32 cellular contexts compared by ENCODE assay signal in the genomic region with DNA sequence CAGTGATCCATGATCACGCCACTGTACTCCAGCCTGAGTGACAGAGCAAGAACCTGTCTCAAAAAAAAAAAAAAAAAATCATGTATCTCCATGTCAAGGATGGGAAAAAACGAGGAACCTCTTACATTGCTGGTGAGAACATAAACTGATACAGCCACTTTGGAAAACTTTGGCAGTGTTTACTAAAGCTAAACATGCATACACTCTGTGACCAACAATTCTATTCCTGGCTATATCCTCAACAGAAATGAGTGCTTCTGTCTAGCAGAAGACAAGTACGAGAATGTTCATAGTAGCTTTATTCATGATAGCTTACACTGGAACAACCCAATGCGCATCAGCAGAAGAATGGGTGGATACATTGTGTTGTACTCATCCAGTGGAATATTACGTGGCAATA. TPM values are rescaled to one million over a fixed set of nuclear protein-coding genes. Genes with fewer than 3 reads are reported as not detected.
"Had no signal": no experiment of that assay in that cellular context is flagged by ENCODE, and none has a peak within 500 bp of the region (broad histone marks: within the 10 kb centered on the region; RNA-seq: fewer than 3 reads in every experiment).

No MANE protein-coding gene starts in this region.

- H3K4me3 ChIP-seq: ascending aorta, breast epithelium, esophagus squamous epithelium, gastroesophageal sphincter had no signal

- FAIRE-seq: colon, endometrium, endothelial cell of umbilical vein had no signal

- DNase-seq: activated CD4-positive, alpha-beta memory T cell treated with anti-CD3 and anti-CD28 coated beads, Interleukin-2, amount 10 ng/mL, durations not matched to agents 7 days and 5 days; activated CD4-positive, alpha-beta T cell treated with anti-CD3 and anti-CD28 coated beads for 36 hours; activated CD4-positive, alpha-beta T cell treated with anti-CD3 and anti-CD28 coated beads, Interleukin-2, amount 10 ng/mL, durations not matched to agents 24 days and 14 days; activated CD4-positive, CD25-positive, alpha-beta regulatory T cell; activated CD4-positive, CD25-positive, alpha-beta regulatory T cell treated with anti-CD3 and anti-CD28 coated beads, Interleukin-2, amount 50 U/mL, for 72 hours; activated CD8-positive, alpha-beta memory T cell treated with anti-CD3 and anti-CD28 coated beads, Interleukin-2, amount 50 U/mL, for 48 hours; activated gamma-delta T cell; activated naive CD4-positive, alpha-beta T cell; activated naive CD4-positive, alpha-beta T cell treated with anti-CD3 and anti-CD28 coated beads, Interleukin-2, amount 10 ng/mL, durations not matched to agents 7 days and 5 days; activated naive CD8-positive, alpha-beta T cell treated with anti-CD3 and anti-CD28 coated beads, Interleukin-2, amount 10 ng/mL, durations not matched to agents 7 days and 5 days; activated T-cell treated with anti-CD3 and anti-CD28 coated beads for 4 hours; activated T-cell treated with anti-CD3 and anti-CD28 coated beads, Interleukin-2, amount 50 U/mL, for 24 hours; activated T-cell treated with anti-CD3 and anti-CD28 coated beads, Interleukin-2, amount 50 U/mL, for 72 hours; caudate nucleus; cortex of kidney; dermis blood vessel endothelial cell; effector CD4-positive, alpha-beta T cell; effector memory CD8-positive, alpha-beta T cell; esophagus squamous epithelium; foreskin melanocyte; T-helper 2 cell had no signal

- H3K27ac ChIP-seq: ascending aorta, breast epithelium, epithelial cell of prostate had no signal

- H3K9me3 ChIP-seq: ascending aorta, breast epithelium, esophagus squamous epithelium, gastroesophageal sphincter had no signal

- H3K36me3 ChIP-seq: ascending aorta, breast epithelium, esophagus squamous epithelium, gastroesophageal sphincter had no signal

- ATAC-seq: activated CD4-positive, alpha-beta T cell treated with anti-CD3 and anti-CD28 coated beads for 36 hours; activated naive CD4-positive, alpha-beta T cell treated with anti-CD3 and anti-CD28 coated beads, Interleukin-2, amount 50 U/mL, for 72 hours; activated T-cell treated with anti-CD3 and anti-CD28 coated beads, Interleukin-2, amount 50 U/mL, for 72 hours; effector memory CD8-positive, alpha-beta T cell; gastroesophageal sphincter had no signal

- H3K27me3 ChIP-seq: ascending aorta, breast epithelium, esophagus squamous epithelium, gastroesophageal sphincter had no signal

- H3K4me1 ChIP-seq: ascending aorta, breast epithelium had no signal

RNA-seq across cellular contexts. Expression of gene SLC6A9, which starts 31.4 kb away (rescaled TPM):
- total RNA-seq: dermis blood vessel endothelial cell had no signal

RNA-seq across cellular contexts. Expression of gene KLF17, which starts 56.0 kb away (rescaled TPM):
- total RNA-seq: activated CD4-positive, alpha-beta memory T cell treated with anti-CD3 and anti-CD28 coated beads, Interleukin-2, amount 10 ng/mL, durations not matched to agents 7 days and 5 days; activated CD4-positive, alpha-beta T cell treated with anti-CD3 and anti-CD28 coated beads for 36 hours; activated CD4-positive, alpha-beta T cell treated with anti-CD3 and anti-CD28 coated beads, Interleukin-2, amount 10 ng/mL, durations not matched to agents 24 days and 14 days; activated naive CD4-positive, alpha-beta T cell treated with anti-CD3 and anti-CD28 coated beads, Interleukin-2, amount 50 U/mL, for 72 hours; activated naive CD8-positive, alpha-beta T cell treated with anti-CD3 and anti-CD28 coated beads, Interleukin-2, amount 10 ng/mL, durations not matched to agents 7 days and 5 days; activated T-cell treated with anti-CD3 and anti-CD28 coated beads, Interleukin-2, amount 50 U/mL, for 72 hours; ascending aorta; breast epithelium; chondrocyte; dermis blood vessel endothelial cell; endothelial cell of umbilical vein; glomerular endothelial cell; T-helper 1 cell treated with Interleukin-12 subunit alpha and Interleukin-12 subunit beta and Interleukin-4 antibody, amounts not matched to agents 30 ng/mL and 1 ng/mL, for 36 hours had no signal
- polyA plus RNA-seq: endothelial cell of umbilical vein had no signal
